ENCODE assay signal across 10 cellular contexts in genomic region chr1:66929691-66929998, GRCh38. TPM values are rescaled to one million over a fixed set of nuclear protein-coding genes. Genes with fewer than 3 reads are reported as not detected.
DNase-seq lines count a peak whose midpoint lies in the region; ATAC-seq, FAIRE-seq and TF ChIP-seq lines count a peak whose summit lies in the region.
"Had no signal": no experiment of that assay in that cellular context is flagged by ENCODE, and none has a peak within 500 bp of the region (broad histone marks: within the 10 kb centered on the region; RNA-seq: fewer than 3 reads in every experiment).

No MANE protein-coding gene starts in this region.

- no peaks in the 10 kb centered on the region for H3K9me1 ChIP-seq in keratinocyte (ENCODE audit: control insufficient read depth, extremely low read depth, insufficient read depth, low read length)

- TF ChIP-seq CTCF in SK-N-SH (IDR thresholded peaks at IDR 0.05) (no peak), keratinocyte (optimal IDR thresholded peaks at IDR 0.05 in 1 of 3, IDR thresholded peaks at IDR 0.05 in 1 of 3, conservative IDR thresholded peaks at IDR 0.05 in 1 of 3; ENCODE audit: extremely low read depth in 1 of 3, insufficient read depth in 2 of 3, low read length in 3 of 3) (no peak)

- peaks cover 25% of the 10 kb centered on the region for H3F3A ChIP-seq in SK-N-SH (replicated peaks; ENCODE audit: insufficient read depth)

- H4K20me1 ChIP-seq in SK-N-SH (ENCODE audit: insufficient read depth) (peaks cover 28% of the 10 kb centered on the region), keratinocyte (ENCODE audit: control insufficient read depth, extremely low read depth, insufficient read depth, low read length) (peaks cover 5% of the 10 kb centered on the region)

- H3K4me2 ChIP-seq in SK-N-SH, result peak overlapping the region; percentile 54
- peak overlapping the region; percentile 94 for H3K4me2 ChIP-seq in keratinocyte (ENCODE audit: control insufficient read depth, extremely low read depth, insufficient read depth, low read depth, low read length)

- CTCF ChIA-PET in SK-N-SH (lab: Yijun Ruan, JAX), result interaction anchor here (1.2 to 1.9 kb wide), 4 partner anchors 10 to 165 kb away, joined by 3 to 8 read pairs (median 6); no protein-coding TSS in a partner anchor

- H3K9ac ChIP-seq in SK-N-SH, result peak overlapping the region; percentile 90; the same call in 1 of the 2 replicates
- peak overlapping the region; percentile 91 for H3K9ac ChIP-seq in keratinocyte (ENCODE audit: control insufficient read depth, extremely low read depth, insufficient read depth, low read length)
- peak overlapping the region; percentile 65 to 92 for H3K9ac ChIP-seq in stomach smooth muscle (ENCODE audit: low read length in 2 of 2)

- peaks cover 83% of the 10 kb centered on the region for H3K79me2 ChIP-seq in SK-N-SH (ENCODE audit: insufficient read depth)
- peaks cover 83% of the 10 kb centered on the region for H3K79me2 ChIP-seq in keratinocyte (ENCODE audit: control insufficient read depth, insufficient read depth, low read length)

- dilution Hi-C loops in keratinocyte (cut with MboI; ENCODE audit: extremely low pct_ligation_motif_present, low sequenced_read_pairs), result no loop called here

- 12% methylated on average over 9 of the region's 9 CpGs for WGBS in SK-N-SH (ENCODE audit: low lambda C conversion rate)

- H3K36me3 Mint-ChIP-seq in activated naive CD8-positive, alpha-beta T cell treated with anti-CD3 and anti-CD28 coated beads, Interleukin-2, amount 10 ng/mL, durations not matched to agents 7 days and 5 days, result peaks cover 16% of the 10 kb centered on the region

- H3K4me3 ChIP-seq in SK-N-SH (ENCODE audit: low read depth in 2 of 2, low read length in 1 of 2) (peak overlapping the region; percentile 86 to 89), keratinocyte (ENCODE audit: control insufficient read depth in 2 of 3, extremely low read depth in 1 of 3, insufficient read depth in 2 of 3, low read depth in 1 of 3, low read length in 3 of 3) (peak overlapping the region; percentile 79 to 95 (median 94)), stomach smooth muscle (ENCODE audit: low read length in 2 of 2) (peak overlapping the region; percentile 81 to 83)

- no peak for FAIRE-seq in keratinocyte (lab: Jason Lieb, UNC)
- FAIRE-seq: A204.1, colon had no signal

- H3K9me3 ChIP-seq in SK-N-SH (no peaks in the 10 kb centered on the region), keratinocyte (ENCODE audit: control insufficient read depth, low read depth, low read length) (no peaks in the 10 kb centered on the region), stomach smooth muscle (ENCODE audit: control insufficient read depth in 2 of 2, low read length in 2 of 2) (no peaks in the 10 kb centered on the region)

- TF ChIP-seq RAD21 in SK-N-SH (IDR thresholded peaks at IDR 0.05; ENCODE audit: low read length), result no peak

- H3K4me1 ChIP-seq in SK-N-SH (ENCODE audit: control insufficient read depth in 1 of 2, insufficient read depth in 2 of 2, low read depth in 1 of 2, low read length in 1 of 2) (peaks cover 22 to 26% of the 10 kb centered on the region in 2 experiments), keratinocyte (ENCODE audit: control insufficient read depth, extremely low read depth, insufficient read depth, low read length) (peaks cover 34% of the 10 kb centered on the region), stomach smooth muscle (ENCODE audit: control insufficient read depth, insufficient read depth, low read length) (peaks cover 4% of the 10 kb centered on the region)

- no peak for TF ChIP-seq EP300 in SK-N-SH (IDR thresholded peaks at IDR 0.05; ENCODE audit: borderline replicate concordance in 1 of 2, low read depth in 1 of 2, low read length in 1 of 2)

- H3K27me3 Mint-ChIP-seq in activated naive CD8-positive, alpha-beta T cell treated with anti-CD3 and anti-CD28 coated beads, Interleukin-2, amount 10 ng/mL, durations not matched to agents 7 days and 5 days, result no peaks in the 10 kb centered on the region

- peak overlapping the region; percentile 91 for H3K27ac Mint-ChIP-seq in activated naive CD8-positive, alpha-beta T cell treated with anti-CD3 and anti-CD28 coated beads, Interleukin-2, amount 10 ng/mL, durations not matched to agents 7 days and 5 days

- H3K36me3 ChIP-seq in SK-N-SH (replicated peaks in 1 of 2; ENCODE audit: control insufficient read depth in 1 of 2, insufficient read depth in 2 of 2, low read length in 1 of 2), result peaks cover 16 to 24% of the 10 kb centered on the region in 2 experiments
- H3K36me3 ChIP-seq in keratinocyte (ENCODE audit: control insufficient read depth in 2 of 2, extremely low read depth in 1 of 2, insufficient read depth in 2 of 2, low read length in 2 of 2), result no peaks in the 10 kb centered on the region
- H3K36me3 ChIP-seq in stomach smooth muscle (ENCODE audit: control insufficient read depth in 2 of 2, insufficient read depth in 2 of 2, low read length in 2 of 2), result no peaks in the 10 kb centered on the region

- H3K27ac ChIP-seq in SK-N-SH (ENCODE audit: low read depth in 2 of 2, low read length in 1 of 2) (peak overlapping the region; percentile 80 to 85), keratinocyte (ENCODE audit: control insufficient read depth, insufficient read depth, low read length) (peak overlapping the region; percentile 86), stomach smooth muscle (ENCODE audit: low read length) (peak overlapping the region; percentile 79)

- ATAC-seq in SK-N-SH treated with all-trans-retinoic acid at 6 μM for 48 hours (no peak), GM19023 (IDR thresholded peaks at IDR 0.05; ENCODE audit: unreplicated experiment) (no peak)
- no peak for ATAC-seq in activated naive CD8-positive, alpha-beta T cell treated with anti-CD3 and anti-CD28 coated beads, Interleukin-2, amount 10 ng/mL, durations not matched to agents 7 days and 5 days (ENCODE audit: low read depth)

- intact Hi-C loops in head of caudate nucleus (cut with DNase I), result no loop called here

- no peaks in the 10 kb centered on the region for H3K9me3 Mint-ChIP-seq in activated naive CD8-positive, alpha-beta T cell treated with anti-CD3 and anti-CD28 coated beads, Interleukin-2, amount 10 ng/mL, durations not matched to agents 7 days and 5 days

- POLR2A ChIA-PET in SK-N-SH (lab: Yijun Ruan, JAX), result interaction anchor here (0.9 to 1.3 kb wide), 5 partner anchors 13 to 501 kb away, joined by 3 to 4 read pairs (median 3); partner anchors contain the start of genes SERBP1 and SLC35D1
- POLR2A ChIA-PET in activated naive CD8-positive, alpha-beta T cell treated with anti-CD3 and anti-CD28 coated beads, Interleukin-2, amount 10 ng/mL, durations not matched to agents 7 days and 5 days (lab: Charles Lee), result interaction anchor here (0.7 to 1.4 kb wide), 8 partner anchors 43 to 756 kb away, joined by 3 to 6 read pairs (median 4); partner anchors contain the start of genes GADD45A and SERBP1

- H3K27me3 ChIP-seq in SK-N-SH (ENCODE audit: insufficient read depth) (no peaks in the 10 kb centered on the region), keratinocyte (ENCODE audit: control insufficient read depth, extremely low read depth, insufficient read depth, low read length) (no peaks in the 10 kb centered on the region), stomach smooth muscle (ENCODE audit: control insufficient read depth in 1 of 2, insufficient read depth in 2 of 2, low read length in 2 of 2) (no peaks in the 10 kb centered on the region)

- H3K4me3 Mint-ChIP-seq in activated naive CD8-positive, alpha-beta T cell treated with anti-CD3 and anti-CD28 coated beads, Interleukin-2, amount 10 ng/mL, durations not matched to agents 7 days and 5 days, result peak overlapping the region; percentile 94

- no peaks in the 10 kb centered on the region for H3K9me2 ChIP-seq in SK-N-SH

- peak overlapping the region; percentile 65; the same call in 1 of the 2 replicates for H2AFZ ChIP-seq in SK-N-SH (ENCODE audit: low read depth)
- H2AFZ ChIP-seq in keratinocyte (ENCODE audit: control insufficient read depth, low read length), result peak overlapping the region; percentile 87

- H3K4me1 Mint-ChIP-seq in activated naive CD8-positive, alpha-beta T cell treated with anti-CD3 and anti-CD28 coated beads, Interleukin-2, amount 10 ng/mL, durations not matched to agents 7 days and 5 days, result peaks cover 51% of the 10 kb centered on the region

- DNase-seq in SK-N-SH, result no peak
- DNase-seq in activated naive CD8-positive, alpha-beta T cell treated with anti-CD3 and anti-CD28 coated beads, Interleukin-2, amount 10 ng/mL, durations not matched to agents 7 days and 5 days, result no peak
- no peak for DNase-seq in keratinocyte (ENCODE audit: low read depth, low spot score)
- no peak for DNase-seq in head of caudate nucleus
- DNase-seq in retina, result no peak

TF ChIP-seq in SK-N-SH, 30 proteins besides CTCF, POLR2A, EP300 and RAD21 (continues in another document):
- TF ChIP-seq JUND (IDR thresholded peaks at IDR 0.05), result no peak

RNA-seq across cellular contexts. Expression of gene MIER1, which starts 4.9 kb away (rescaled TPM):
- polyA plus RNA-seq in SK-N-SH (2012; rRNA removed) (4.4 and 5.5 TPM in 2 replicates), keratinocyte (11.4 to 20.7 TPM (median 14.8 TPM) in 3 replicates)
- 6.7 and 8.4 TPM in 2 replicates for polyA plus RNA-seq in SK-N-SH (2012; cell fraction: cytosol; rRNA removed)
- 2.4 and 5.8 TPM in 2 replicates for polyA plus RNA-seq in SK-N-SH (2012; cell fraction: nucleus; rRNA removed)
- total RNA-seq in activated naive CD8-positive, alpha-beta T cell treated with anti-CD3 and anti-CD28 coated beads, Interleukin-2, amount 10 ng/mL, durations not matched to agents 7 days and 5 days, result 10 to 100 TPM; 55.5 to 57.1 TPM
- 77.7 TPM for polyA plus RNA-seq in keratinocyte (2011; ENCODE audit: low read depth)
- 8.4 and 14.0 TPM in 2 replicates for polyA plus RNA-seq in keratinocyte (2011; cell fraction: cytosol; rRNA removed)
- 10.2 and 17.5 TPM in 2 replicates for polyA plus RNA-seq in keratinocyte (2011; cell fraction: nucleus; rRNA removed)
- polyA plus RNA-seq in keratinocyte (2012; ENCODE audit: low replicate concordance), result 15.9 and 16.1 TPM in 2 replicates
- polyA minus RNA-seq in keratinocyte, result 5.3 to 21.4 TPM (median 8.3 TPM) in 3 replicates
- 31.5 TPM for polyA minus RNA-seq in keratinocyte (2011; cell fraction: cytosol; rRNA and poly(A)+ RNA removed)
- 12.8 and 29.2 TPM in 2 replicates for polyA minus RNA-seq in keratinocyte (2011; cell fraction: nucleus; rRNA and poly(A)+ RNA removed)

RNA-seq across cellular contexts. Expression of gene DNAI4, which starts 5.0 kb away (rescaled TPM):
- polyA plus RNA-seq in SK-N-SH (2012; rRNA removed), result 1.3 and 1.9 TPM in 2 replicates
- 2.1 and 2.9 TPM in 2 replicates for polyA plus RNA-seq in SK-N-SH (2012; cell fraction: cytosol; rRNA removed)
- polyA plus RNA-seq in SK-N-SH (2012; cell fraction: nucleus; rRNA removed), result 1.0 and 2.8 TPM in 2 replicates
- 1 to 10 TPM; 3.1 to 4.2 TPM for total RNA-seq in activated naive CD8-positive, alpha-beta T cell treated with anti-CD3 and anti-CD28 coated beads, Interleukin-2, amount 10 ng/mL, durations not matched to agents 7 days and 5 days
- polyA plus RNA-seq in keratinocyte, result 1.4 to 4.1 TPM (median 3.7 TPM) in 3 replicates
- polyA plus RNA-seq in keratinocyte (2011; ENCODE audit: low read depth), result 6.2 TPM
- 2.5 and 3.9 TPM in 2 replicates for polyA plus RNA-seq in keratinocyte (2011; cell fraction: cytosol; rRNA removed)
- polyA plus RNA-seq in keratinocyte (2011; cell fraction: nucleus; rRNA removed), result 3.2 and 3.9 TPM in 2 replicates
- polyA plus RNA-seq in keratinocyte (2012; ENCODE audit: low replicate concordance), result 1.7 TPM in 2 replicates
- polyA minus RNA-seq in keratinocyte, result 0.39 to 3.8 TPM (median 2.6 TPM) in 3 replicates
- 8.2 TPM for polyA minus RNA-seq in keratinocyte (2011; cell fraction: cytosol; rRNA and poly(A)+ RNA removed)
- polyA minus RNA-seq in keratinocyte (2011; cell fraction: nucleus; rRNA and poly(A)+ RNA removed), result 2.4 and 5.1 TPM in 2 replicates
